In genomic region chr3:161150001-161150525, GRCh38 we compare ENCODE assay signal across 20 cellular contexts.
"Had no signal": no experiment of that assay in that cellular context is flagged by ENCODE, and none has a peak within 500 bp of the region (broad histone marks: within the 10 kb centered on the region; RNA-seq: fewer than 3 reads in every experiment).

No MANE protein-coding gene starts in this region.

- DNase-seq: activated CD4-positive, alpha-beta T cell treated with anti-CD3 and anti-CD28 coated beads, Interleukin-2, amount 50 U/mL, for 4 hours; activated effector memory CD4-positive, alpha-beta T cell treated with anti-CD3 and anti-CD28 coated beads, Interleukin-2, amount 50 U/mL, for 16 hours; activated naive CD4-positive, alpha-beta T cell treated with anti-CD3 and anti-CD28 coated beads, Interleukin-2, amount 50 U/mL, for 16 hours; activated T-cell treated with anti-CD3 and anti-CD28 coated beads, Interleukin-2, amount 50 U/mL, for 72 hours; body of pancreas; caudate nucleus; dorsolateral prefrontal cortex; kidney; nephron progenitor cell; nucleus accumbens; posterior cingulate gyrus; sigmoid colon; spleen; stimulated activated CD4-positive, alpha-beta T cell treated with anti-CD3 and anti-CD28 coated beads, Interleukin-4, amount 100 ng/mL, for 4 hours; stimulated activated naive B cell treated with anti-CD40 and anti-IgM and Interleukin-4, amounts not matched to agents 10 μg/mL and 1 μg/mL and 100 μg/mL, for 72 hours; substantia nigra; uterus had no signal

- ATAC-seq: activated T-cell treated with anti-CD3 and anti-CD28 coated beads, Interleukin-2, amount 50 U/mL, for 72 hours; body of pancreas; left lobe of liver; stimulated activated naive B cell treated with anti-CD40 and anti-IgM and Interleukin-4, amounts not matched to agents 10 μg/mL and 1 μg/mL and 100 μg/mL, for 72 hours had no signal

- H3K36me3 ChIP-seq: sigmoid colon, spleen, tibial nerve, uterus had no signal

- H3K27ac ChIP-seq: body of pancreas, dorsolateral prefrontal cortex, sigmoid colon, spleen, tibial nerve, uterus had no signal

- H3K9me3 ChIP-seq: body of pancreas, sigmoid colon, spleen, tibial nerve, uterus had no signal

- H3K36me3 Mint-ChIP-seq: stimulated activated naive B cell treated with anti-CD40 and anti-IgM and Interleukin-4, amounts not matched to agents 10 μg/mL and 1 μg/mL and 100 μg/mL, for 72 hours had no signal

- H3K27me3 ChIP-seq: body of pancreas, dorsolateral prefrontal cortex, sigmoid colon, spleen, tibial nerve, uterus had no signal

- H3K4me1 ChIP-seq: body of pancreas, sigmoid colon, spleen, uterus had no signal

- H3K27me3 Mint-ChIP-seq: stimulated activated naive B cell treated with anti-CD40 and anti-IgM and Interleukin-4, amounts not matched to agents 10 μg/mL and 1 μg/mL and 100 μg/mL, for 72 hours had no signal

- H3K4me3 Mint-ChIP-seq: activated T-cell treated with anti-CD3 and anti-CD28 coated beads, Interleukin-2, amount 50 U/mL, for 72 hours; nephron progenitor cell; stimulated activated naive B cell treated with anti-CD40 and anti-IgM and Interleukin-4, amounts not matched to agents 10 μg/mL and 1 μg/mL and 100 μg/mL, for 72 hours had no signal

- H3K4me1 Mint-ChIP-seq: nephron progenitor cell; stimulated activated naive B cell treated with anti-CD40 and anti-IgM and Interleukin-4, amounts not matched to agents 10 μg/mL and 1 μg/mL and 100 μg/mL, for 72 hours had no signal

- H3K27ac Mint-ChIP-seq: activated T-cell treated with anti-CD3 and anti-CD28 coated beads, Interleukin-2, amount 50 U/mL, for 72 hours; nephron progenitor cell; stimulated activated naive B cell treated with anti-CD40 and anti-IgM and Interleukin-4, amounts not matched to agents 10 μg/mL and 1 μg/mL and 100 μg/mL, for 72 hours had no signal

- H3K4me3 ChIP-seq: body of pancreas, dorsolateral prefrontal cortex, lung, sigmoid colon, spleen, tibial nerve, uterus had no signal
